In genomic region chr2:27823135-27823534, GRCh38 we compare ENCODE assay signal across 17 cellular contexts.
"Had no signal": no experiment of that assay in that cellular context is flagged by ENCODE, and none has a peak within 500 bp of the region (broad histone marks: within the 10 kb centered on the region; RNA-seq: fewer than 3 reads in every experiment).

No MANE protein-coding gene starts in this region.

- H3K36me3 ChIP-seq: brain microvascular endothelial cell, lower lobe of right lung, tibial nerve, WERI-Rb-1 had no signal

- H3K27me3 Mint-ChIP-seq: activated naive CD8-positive, alpha-beta T cell; progenitor cell of endocrine pancreas; T-helper 17 cell had no signal

- H3K4me3 ChIP-seq: lower lobe of right lung, tibial nerve had no signal

- H3K27me3 ChIP-seq: brain microvascular endothelial cell, tibial nerve had no signal

- H3K4me1 ChIP-seq: lower lobe of right lung, tibial nerve had no signal

- H3K27ac ChIP-seq: brain microvascular endothelial cell, lower lobe of right lung, tibial nerve, WERI-Rb-1 had no signal

- ATAC-seq: activated CD8-positive, alpha-beta T cell treated with anti-CD3 and anti-CD28 coated beads, Interleukin-2, amount 10 ng/mL, durations not matched to agents 7 days and 5 days; activated T-cell treated with anti-CD3 and anti-CD28 coated beads, Interleukin-2, amount 50 U/mL, for 72 hours; stimulated activated effector memory CD8-positive, alpha-beta T cell treated with anti-CD3 and anti-CD28 coated beads, Interleukin-12 subunit alpha, Interleukin-12 subunit beta, amount 100 ng/mL, for 72 hours; T-helper 17 cell had no signal

- H3K4me1 Mint-ChIP-seq: nephron progenitor cell; stimulated activated effector memory CD8-positive, alpha-beta T cell treated with anti-CD3 and anti-CD28 coated beads, Interleukin-12 subunit alpha, Interleukin-12 subunit beta, amount 100 ng/mL, for 72 hours; T-helper 17 cell had no signal

- H3K27ac Mint-ChIP-seq: activated CD8-positive, alpha-beta T cell treated with anti-CD3 and anti-CD28 coated beads, Interleukin-2, amount 10 ng/mL, durations not matched to agents 7 days and 5 days; activated naive CD8-positive, alpha-beta T cell; activated T-cell treated with anti-CD3 and anti-CD28 coated beads, Interleukin-2, amount 50 U/mL, for 72 hours; nephron progenitor cell; progenitor cell of endocrine pancreas; stimulated activated effector memory CD8-positive, alpha-beta T cell treated with anti-CD3 and anti-CD28 coated beads, Interleukin-12 subunit alpha, Interleukin-12 subunit beta, amount 100 ng/mL, for 72 hours; T-helper 17 cell had no signal

- DNase-seq: activated CD4-positive, alpha-beta T cell treated with anti-CD3 and anti-CD28 coated beads for 4 hours; activated CD8-positive, alpha-beta memory T cell treated with anti-CD3 and anti-CD28 coated beads, Interleukin-2, amount 50 U/mL, for 48 hours; activated CD8-positive, alpha-beta T cell treated with anti-CD3 and anti-CD28 coated beads, Interleukin-2, amount 10 ng/mL, durations not matched to agents 7 days and 5 days; activated gamma-delta T cell treated with Interleukin-2 at 50 U/mL for 16 hours; activated T-cell treated with anti-CD3 and anti-CD28 coated beads, Interleukin-2, amount 50 U/mL, for 72 hours; amniotic stem cell; brain microvascular endothelial cell; cerebellar nuclear complex; erythroblast; lower lobe of right lung; nephron progenitor cell; T-helper 17 cell; WERI-Rb-1 had no signal

- H3K4me3 Mint-ChIP-seq: activated CD8-positive, alpha-beta T cell treated with anti-CD3 and anti-CD28 coated beads, Interleukin-2, amount 10 ng/mL, durations not matched to agents 7 days and 5 days; activated naive CD8-positive, alpha-beta T cell; activated T-cell treated with anti-CD3 and anti-CD28 coated beads, Interleukin-2, amount 50 U/mL, for 72 hours; nephron progenitor cell; stimulated activated effector memory CD8-positive, alpha-beta T cell treated with anti-CD3 and anti-CD28 coated beads, Interleukin-12 subunit alpha, Interleukin-12 subunit beta, amount 100 ng/mL, for 72 hours; T-helper 17 cell had no signal
